In genomic region chr10:119103241-119103640, GRCh38 we compare ENCODE assay signal across 8 cellular contexts. TPM values are rescaled to one million over a fixed set of nuclear protein-coding genes. Genes with fewer than 3 reads are reported as not detected.
DNase-seq lines count a peak whose midpoint lies in the region; ATAC-seq, FAIRE-seq and TF ChIP-seq lines count a peak whose summit lies in the region.

No MANE protein-coding gene starts in this region.

- no peaks in the 10 kb centered on the region for H4K20me1 ChIP-seq in hepatocyte (ENCODE audit: insufficient read depth, poor library complexity, severe bottlenecking)

- no peaks in the 10 kb centered on the region for H3K9me3 ChIP-seq in hepatocyte (ENCODE audit: low read depth)
- no peaks in the 10 kb centered on the region for H3K9me3 ChIP-seq in small intestine (ENCODE audit: control insufficient read depth, low read depth)
- H3K9me3 ChIP-seq in pancreas = no peaks in the 10 kb centered on the region

- H3K27ac Mint-ChIP-seq in activated CD4-positive, alpha-beta memory T cell treated with anti-CD3 and anti-CD28 coated beads, Interleukin-2, amount 10 ng/mL, durations not matched to agents 7 days and 5 days = no peak overlapping the region

- H3K27me3 Mint-ChIP-seq in activated CD4-positive, alpha-beta memory T cell treated with anti-CD3 and anti-CD28 coated beads, Interleukin-2, amount 10 ng/mL, durations not matched to agents 7 days and 5 days = no peaks in the 10 kb centered on the region

- H3K9me2 ChIP-seq in hepatocyte (replicated peaks; ENCODE audit: insufficient read depth) = no peaks in the 10 kb centered on the region

- intact Hi-C loops in pancreas (cut with DNase I) = no loop called here

- no peak for TF ChIP-seq CTCF in hepatocyte (IDR thresholded peaks at IDR 0.05; ENCODE audit: poor library complexity)
- TF ChIP-seq CTCF in pancreas (IDR thresholded peaks at IDR 0.05) = no peak

- H3K27me3 ChIP-seq in hepatocyte (no peaks in the 10 kb centered on the region), small intestine (ENCODE audit: control insufficient read depth in 2 of 2, insufficient read depth in 2 of 2, low read length in 2 of 2) (no peaks in the 10 kb centered on the region), pancreas (no peaks in the 10 kb centered on the region)

- ATAC-seq in pancreas = no peak

- DNase-seq in DMS53 (lab: John Stamatoyannopoulos, UW) (peak; percentile 32), DMS53 treated with DMSO at 0.1 percent for 48 hours (lab: John Stamatoyannopoulos, UW; ENCODE audit: unreplicated experiment) (no peak), hepatocyte (ENCODE audit: low spot score) (no peak), small intestine (no peak), pancreas (no peak), NCI-H2107 treated with DMSO at 0.1 percent for 48 hours (lab: John Stamatoyannopoulos, UW; ENCODE audit: unreplicated experiment) (no peak), AG08395 (ENCODE audit: low spot score) (no peak)
- DNase-seq in activated CD4-positive, alpha-beta memory T cell treated with anti-CD3 and anti-CD28 coated beads, Interleukin-2, amount 10 ng/mL, durations not matched to agents 7 days and 5 days = no peak

- peak overlapping the region; percentile 70 for H3K4me2 ChIP-seq in hepatocyte

- FAIRE-seq in small intestine (lab: Jason Lieb, UNC) (no peak), pancreas (lab: Jason Lieb, UNC) (no peak)

- H3K4me3 ChIP-seq in hepatocyte (no peak overlapping the region), small intestine (ENCODE audit: low read depth in 1 of 2, low read length in 2 of 2) (no peak overlapping the region), pancreas (no peak overlapping the region)

- H3K4me1 ChIP-seq in hepatocyte (ENCODE audit: insufficient read depth) (peaks cover 18% of the 10 kb centered on the region), small intestine (ENCODE audit: control insufficient read depth in 2 of 2, insufficient read depth in 1 of 2, low read depth in 1 of 2, low read length in 1 of 2) (peaks cover 2 to 6% of the 10 kb centered on the region in 2 donors), pancreas (peaks cover 0 to 11% (median 0%) of the 10 kb centered on the region in 3 donors)

- peak overlapping the region; percentile 55 for H3K27ac ChIP-seq in hepatocyte
- H3K27ac ChIP-seq in small intestine (ENCODE audit: low read depth in 1 of 2, low read length in 1 of 2) = peak overlapping the region; percentile 28 to 58
- no peak overlapping the region for H3K27ac ChIP-seq in pancreas

- CTCF ChIA-PET in activated CD4-positive, alpha-beta memory T cell treated with anti-CD3 and anti-CD28 coated beads, Interleukin-2, amount 10 ng/mL, durations not matched to agents 7 days and 5 days (lab: Charles Lee) = interaction anchor here (1.0 to 2.4 kb wide), 3 partner anchors 11 to 18 kb away, joined by 3 to 9 read pairs (median 8); no protein-coding TSS in a partner anchor

- H2AFZ ChIP-seq in hepatocyte = no peak overlapping the region

- H3K36me3 ChIP-seq in hepatocyte (replicated peaks; ENCODE audit: insufficient read depth, low read depth) (no peaks in the 10 kb centered on the region), small intestine (ENCODE audit: control insufficient read depth in 2 of 2, insufficient read depth in 2 of 2, low read length in 2 of 2) (peaks cover 0 to 2% of the 10 kb centered on the region in 2 donors), pancreas (no peaks in the 10 kb centered on the region)

- H3K36me3 Mint-ChIP-seq in activated CD4-positive, alpha-beta memory T cell treated with anti-CD3 and anti-CD28 coated beads, Interleukin-2, amount 10 ng/mL, durations not matched to agents 7 days and 5 days (ENCODE audit: low read depth) = peaks cover 12% of the 10 kb centered on the region

- peaks cover 27% of the 10 kb centered on the region for H3K79me2 ChIP-seq in hepatocyte

- peaks cover 43% of the 10 kb centered on the region for H3K4me1 Mint-ChIP-seq in activated CD4-positive, alpha-beta memory T cell treated with anti-CD3 and anti-CD28 coated beads, Interleukin-2, amount 10 ng/mL, durations not matched to agents 7 days and 5 days

- POLR2A ChIA-PET in activated CD4-positive, alpha-beta memory T cell treated with anti-CD3 and anti-CD28 coated beads, Interleukin-2, amount 10 ng/mL, durations not matched to agents 7 days and 5 days (lab: Charles Lee) = interaction anchor here (1.8 to 7.0 kb wide), 9 partner anchors 8 to 74 kb away, joined by 9 to 111 read pairs (median 20); partner anchors contain the start of genes EIF3A, NANOS1 and SFXN4

- H3K9me3 Mint-ChIP-seq in activated CD4-positive, alpha-beta memory T cell treated with anti-CD3 and anti-CD28 coated beads, Interleukin-2, amount 10 ng/mL, durations not matched to agents 7 days and 5 days = no peaks in the 10 kb centered on the region

- peak overlapping the region; percentile 69 for H3K4me3 Mint-ChIP-seq in activated CD4-positive, alpha-beta memory T cell treated with anti-CD3 and anti-CD28 coated beads, Interleukin-2, amount 10 ng/mL, durations not matched to agents 7 days and 5 days

- 91% methylated on average over 4 of the region's 4 CpGs for WGBS in hepatocyte (ENCODE audit: low lambda C conversion rate, missing lambda C conversion rate)
- WGBS in small intestine, 3 donors = 73 to 82% (median 77%) methylated on average over 4 of the region's 4 CpGs
- WGBS in pancreas, 2 donors = 73 to 79% methylated on average over 4 of the region's 4 CpGs

RNA-seq across cellular contexts. Expression of gene DENND10, which starts 0.7 kb away (rescaled TPM):
- 10 to 100 TPM; 52.4 to 57.1 TPM for total RNA-seq in activated CD4-positive, alpha-beta memory T cell treated with anti-CD3 and anti-CD28 coated beads, Interleukin-2, amount 10 ng/mL, durations not matched to agents 7 days and 5 days
- total RNA-seq in hepatocyte (94.7 and 106 TPM in 2 replicates), pancreas (10 to 100 TPM in 3 of 6 donors, 1 to 10 TPM in 3; 7.7 to 16.3 (median 9.7) TPM)
- polyA plus RNA-seq in hepatocyte (64.4 and 75.3 TPM in 2 replicates), small intestine (10 to 100 TPM; 20.3 to 32.4 (median 29.2) TPM), pancreas (10 to 100 TPM in 1 of 2 donors, 1 to 10 TPM in 1; 7.2 to 13.1 TPM)

RNA-seq across cellular contexts. Expression of gene EIF3A, which starts 22.6 kb away (rescaled TPM):
- total RNA-seq in activated CD4-positive, alpha-beta memory T cell treated with anti-CD3 and anti-CD28 coated beads, Interleukin-2, amount 10 ng/mL, durations not matched to agents 7 days and 5 days = 100 to 1,000 TPM; 129 to 130 TPM
- total RNA-seq in hepatocyte (93.7 and 97.2 TPM in 2 replicates), pancreas (100 to 1,000 TPM in 4 of 6 donors, 10 to 100 TPM in 2; 64.8 to 145 (median 106) TPM)
- polyA plus RNA-seq in hepatocyte (53.2 and 56.6 TPM in 2 replicates), small intestine (10 to 100 TPM; 41.8 to 63.6 (median 41.9) TPM), pancreas (10 to 100 TPM; 37.2 to 42.1 TPM)

Comparison
In these comparisons a context has a peak if more than half of its experiments do, and no peak if none do; other contexts are left out.
1. H3K27ac ChIP-seq: peak in hepatocyte (single experiment) and small intestine (2 of 2); none in pancreas (0 of 4).